In the genomic region with DNA sequence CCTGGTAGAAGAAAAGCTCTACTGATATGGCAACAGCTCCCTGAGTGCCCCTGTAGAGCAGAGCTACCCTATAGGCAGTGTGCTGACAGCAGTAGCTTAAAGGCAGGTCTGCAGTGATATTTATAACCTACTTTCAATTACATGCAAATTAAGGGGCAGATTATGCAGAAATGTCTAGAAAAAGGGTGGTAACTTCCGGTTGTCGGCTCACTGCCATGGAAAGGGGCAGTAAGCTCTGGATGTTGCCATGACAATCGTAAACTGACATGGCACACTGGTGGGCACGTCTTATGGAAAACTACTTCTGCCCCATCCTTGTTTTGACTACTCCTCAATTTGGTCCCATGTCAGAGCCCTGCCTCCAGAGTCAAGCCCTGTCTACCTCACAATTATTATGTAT, we compare ENCODE assay signal across 32 cellular contexts. TPM values are rescaled to one million over a fixed set of nuclear protein-coding genes. Genes with fewer than 3 reads are reported as not detected.
"Had no signal": no experiment of that assay in that cellular context is flagged by ENCODE, and none has a peak within 500 bp of the region (broad histone marks: within the 10 kb centered on the region; RNA-seq: fewer than 3 reads in every experiment).

No MANE protein-coding gene starts in this region.

- H3K9me3 Mint-ChIP-seq: activated CD8-positive, alpha-beta T cell treated with anti-CD3 and anti-CD28 coated beads for 36 hours; activated naive CD4-positive, alpha-beta T cell treated with anti-CD3 and anti-CD28 coated beads for 36 hours; activated naive CD4-positive, alpha-beta T cell treated with anti-CD3 and anti-CD28 coated beads, Interleukin-2, amount 50 U/mL, for 24 hours; activated naive CD8-positive, alpha-beta T cell treated with anti-CD3 and anti-CD28 coated beads for 36 hours; activated naive CD8-positive, alpha-beta T cell treated with anti-CD3 and anti-CD28 coated beads, Interleukin-2, amount 50 U/mL, for 24 hours; activated T-cell treated with anti-CD3 and anti-CD28 coated beads, Interleukin-2, amount 50 U/mL, for 4 hours; activated T-helper 17 cell treated with anti-CD3 and anti-CD28 coated beads, Interleukin-2, amount 50 U/mL, for 72 hours; effector memory CD8-positive, alpha-beta T cell had no signal

- H3K27ac Mint-ChIP-seq: activated CD4-positive, alpha-beta T cell treated with anti-CD3 and anti-CD28 coated beads for 36 hours; activated CD8-positive, alpha-beta T cell treated with anti-CD3 and anti-CD28 coated beads for 36 hours; activated naive CD4-positive, alpha-beta T cell treated with anti-CD3 and anti-CD28 coated beads for 36 hours; activated naive CD4-positive, alpha-beta T cell treated with anti-CD3 and anti-CD28 coated beads, Interleukin-2, amount 50 U/mL, for 24 hours; activated naive CD8-positive, alpha-beta T cell treated with anti-CD3 and anti-CD28 coated beads for 36 hours; activated naive CD8-positive, alpha-beta T cell treated with anti-CD3 and anti-CD28 coated beads, Interleukin-2, amount 50 U/mL, for 24 hours; activated T-helper 17 cell treated with anti-CD3 and anti-CD28 coated beads, Interleukin-2, amount 50 U/mL, for 72 hours; effector memory CD8-positive, alpha-beta T cell had no signal

- H3K27ac ChIP-seq: adrenal gland, body of pancreas, esophagus muscularis mucosa, foreskin keratinocyte, gastrocnemius medialis, heart left ventricle had no signal

- ATAC-seq: activated CD4-positive, alpha-beta T cell treated with anti-CD3 and anti-CD28 coated beads for 36 hours; activated CD8-positive, alpha-beta T cell treated with anti-CD3 and anti-CD28 coated beads for 36 hours; activated naive CD8-positive, alpha-beta T cell treated with anti-CD3 and anti-CD28 coated beads, Interleukin-2, amount 50 U/mL, for 24 hours; activated T-cell treated with anti-CD3 and anti-CD28 coated beads, Interleukin-2, amount 50 U/mL, for 4 hours; activated T-helper 17 cell treated with anti-CD3 and anti-CD28 coated beads, Interleukin-2, amount 50 U/mL, for 72 hours; body of pancreas; effector memory CD8-positive, alpha-beta T cell; foreskin keratinocyte; gastrocnemius medialis; heart left ventricle had no signal

- H3K4me3 Mint-ChIP-seq: activated CD4-positive, alpha-beta T cell treated with anti-CD3 and anti-CD28 coated beads for 36 hours; activated CD8-positive, alpha-beta T cell treated with anti-CD3 and anti-CD28 coated beads for 36 hours; activated naive CD4-positive, alpha-beta T cell treated with anti-CD3 and anti-CD28 coated beads for 36 hours; activated naive CD4-positive, alpha-beta T cell treated with anti-CD3 and anti-CD28 coated beads, Interleukin-2, amount 50 U/mL, for 24 hours; activated naive CD8-positive, alpha-beta T cell treated with anti-CD3 and anti-CD28 coated beads for 36 hours; activated naive CD8-positive, alpha-beta T cell treated with anti-CD3 and anti-CD28 coated beads, Interleukin-2, amount 50 U/mL, for 24 hours; activated T-cell treated with anti-CD3 and anti-CD28 coated beads, Interleukin-2, amount 50 U/mL, for 4 hours; effector memory CD8-positive, alpha-beta T cell had no signal

- H3K36me3 Mint-ChIP-seq: activated naive CD4-positive, alpha-beta T cell treated with anti-CD3 and anti-CD28 coated beads, Interleukin-2, amount 50 U/mL, for 24 hours had no signal

- H3K9me3 ChIP-seq: adrenal gland, body of pancreas, esophagus muscularis mucosa, gastrocnemius medialis, heart left ventricle had no signal

- DNase-seq: activated CD4-positive, alpha-beta T cell treated with anti-CD3 and anti-CD28 coated beads for 36 hours; activated CD4-positive, alpha-beta T cell treated with anti-CD3 and anti-CD28 coated beads, Interleukin-2, amount 50 U/mL, for 1 hour; activated CD4-positive, alpha-beta T cell treated with anti-CD3 and anti-CD28 coated beads, Interleukin-2, amount 50 U/mL, for 48 hours; activated CD4-positive, CD25-positive, alpha-beta regulatory T cell; activated CD4-positive, CD25-positive, alpha-beta regulatory T cell treated with anti-CD3 and anti-CD28 coated beads, Interleukin-2, amount 50 U/mL, for 72 hours; activated CD8-positive, alpha-beta memory T cell treated with anti-CD3 and anti-CD28 coated beads for 24 hours; activated CD8-positive, alpha-beta T cell treated with anti-CD3 and anti-CD28 coated beads for 36 hours; activated effector memory CD4-positive, alpha-beta T cell treated with anti-CD3 and anti-CD28 coated beads, Interleukin-2, amount 50 U/mL, for 16 hours; activated naive CD4-positive, alpha-beta T cell treated with anti-CD3 and anti-CD28 coated beads for 36 hours; activated naive CD8-positive, alpha-beta T cell treated with anti-CD3 and anti-CD28 coated beads for 36 hours; activated naive CD8-positive, alpha-beta T cell treated with anti-CD3 and anti-CD28 coated beads, Interleukin-2, amount 50 U/mL, for 24 hours; activated T-cell treated with anti-CD3 and anti-CD28 coated beads, Interleukin-2, amount 50 U/mL, for 4 hours; adrenal gland; amygdala; aorta; body of pancreas; caudate nucleus; cortex of kidney; dermis blood vessel endothelial cell; effector CD4-positive, alpha-beta T cell; effector memory CD8-positive, alpha-beta T cell; erythroblast; foreskin keratinocyte; gastrocnemius medialis; glutamatergic neuron; heart left ventricle; T-helper 2 cell had no signal

- H3K36me3 ChIP-seq: adrenal gland, esophagus muscularis mucosa, gastrocnemius medialis, heart left ventricle had no signal

- FAIRE-seq: colon had no signal

- H3K4me1 ChIP-seq: foreskin keratinocyte, gastrocnemius medialis had no signal

- H3K4me3 ChIP-seq: adrenal gland, body of pancreas, esophagus muscularis mucosa, gastrocnemius medialis, heart left ventricle had no signal

RNA-seq across cellular contexts. Expression of gene CLUL1, which starts 57.8 kb away (rescaled TPM):
- total RNA-seq: activated CD4-positive, alpha-beta T cell treated with anti-CD3 and anti-CD28 coated beads for 36 hours; activated CD8-positive, alpha-beta T cell treated with anti-CD3 and anti-CD28 coated beads for 36 hours; activated naive CD4-positive, alpha-beta T cell treated with anti-CD3 and anti-CD28 coated beads for 36 hours; activated naive CD8-positive, alpha-beta T cell treated with anti-CD3 and anti-CD28 coated beads for 36 hours; activated T-cell treated with anti-CD3 and anti-CD28 coated beads, Interleukin-2, amount 50 U/mL, for 4 hours; activated T-helper 17 cell treated with anti-CD3 and anti-CD28 coated beads, Interleukin-2, amount 50 U/mL, for 72 hours; aorta; chondrocyte had no signal
